In the genomic region with DNA sequence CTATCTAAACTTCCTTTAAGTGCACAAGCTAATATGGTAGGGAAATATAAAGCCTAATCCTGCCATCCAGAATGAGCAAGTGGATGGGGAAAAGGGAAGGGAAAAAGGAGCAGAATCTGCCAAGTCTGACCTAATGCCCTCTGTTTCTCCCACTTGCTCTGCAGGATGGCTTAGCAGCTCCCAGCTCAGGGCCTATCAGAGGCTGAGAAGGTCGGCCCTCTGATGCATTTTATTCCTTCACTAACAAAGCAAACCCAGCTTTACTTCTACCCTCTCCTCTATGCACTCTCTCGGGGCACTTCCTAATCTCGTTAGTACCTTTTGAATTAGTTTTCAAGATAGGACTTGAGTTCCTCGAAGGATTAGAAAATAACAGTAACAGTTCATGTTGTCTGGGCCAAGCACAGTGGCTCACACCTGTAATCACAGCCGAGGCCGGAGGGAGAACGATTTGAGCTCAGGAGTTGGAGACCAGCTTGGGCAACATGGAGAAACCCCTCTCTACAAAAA, we compare ENCODE assay signal across 26 cellular contexts. TPM values are rescaled to one million over a fixed set of nuclear protein-coding genes. Genes with fewer than 3 reads are reported as not detected.
"Had no signal": no experiment of that assay in that cellular context is flagged by ENCODE, and none has a peak within 500 bp of the region (broad histone marks: within the 10 kb centered on the region; RNA-seq: fewer than 3 reads in every experiment).

No MANE protein-coding gene starts in this region.

- H3K4me3 ChIP-seq: coronary artery, dorsolateral prefrontal cortex, gastroesophageal sphincter, mucosa of descending colon, pancreas, tibial artery, upper lobe of left lung, uterus had no signal

- H3K36me3 Mint-ChIP-seq: naive thymus-derived CD8-positive, alpha-beta T cell; stimulated activated memory B cell treated with anti-CD40 and anti-IgM and Interleukin-4, amounts not matched to agents 10 μg/mL and 1 μg/mL and 100 μg/mL, for 72 hours had no signal

- H3K4me3 Mint-ChIP-seq: naive thymus-derived CD8-positive, alpha-beta T cell; stimulated activated memory B cell treated with anti-CD40 and anti-IgM and Interleukin-4, amounts not matched to agents 10 μg/mL and 1 μg/mL and 100 μg/mL, for 72 hours; stimulated activated naive CD8-positive, alpha-beta T cell treated with anti-CD3 and anti-CD28 coated beads, Interleukin-15, Interleukin-2, amounts not matched to agents 100 ng/mL and 50 ng/mL, for 24 hours had no signal

- H3K9me3 Mint-ChIP-seq: stimulated activated naive CD8-positive, alpha-beta T cell treated with anti-CD3 and anti-CD28 coated beads, Interleukin-15, Interleukin-2, amounts not matched to agents 100 ng/mL and 50 ng/mL, for 24 hours had no signal

- H3K27ac ChIP-seq: coronary artery, dorsolateral prefrontal cortex, gastroesophageal sphincter, pancreas, tibial artery, upper lobe of left lung, uterus had no signal

- H3K36me3 ChIP-seq: gastroesophageal sphincter, pancreas, tibial artery, upper lobe of left lung, uterus had no signal

- H3K27me3 ChIP-seq: dorsolateral prefrontal cortex, gastroesophageal sphincter, pancreas, tibial artery, upper lobe of left lung, uterus had no signal

- H3K4me1 Mint-ChIP-seq: naive thymus-derived CD8-positive, alpha-beta T cell; stimulated activated memory B cell treated with anti-CD40 and anti-IgM and Interleukin-4, amounts not matched to agents 10 μg/mL and 1 μg/mL and 100 μg/mL, for 72 hours had no signal

- H3K4me1 ChIP-seq: gastroesophageal sphincter, pancreas, tibial artery, upper lobe of left lung, uterus had no signal

- H3K9me3 ChIP-seq: gastroesophageal sphincter, mucosa of descending colon, pancreas, tibial artery, upper lobe of left lung, uterus had no signal

- H3K27ac Mint-ChIP-seq: naive thymus-derived CD8-positive, alpha-beta T cell; progenitor cell of endocrine pancreas; stimulated activated memory B cell treated with anti-CD40 and anti-IgM and Interleukin-4, amounts not matched to agents 10 μg/mL and 1 μg/mL and 100 μg/mL, for 72 hours; stimulated activated naive CD8-positive, alpha-beta T cell treated with anti-CD3 and anti-CD28 coated beads, Interleukin-15, Interleukin-2, amounts not matched to agents 100 ng/mL and 50 ng/mL, for 24 hours had no signal

- H3K27me3 Mint-ChIP-seq: progenitor cell of endocrine pancreas; stimulated activated memory B cell treated with anti-CD40 and anti-IgM and Interleukin-4, amounts not matched to agents 10 μg/mL and 1 μg/mL and 100 μg/mL, for 72 hours had no signal

- DNase-seq: dorsolateral prefrontal cortex; effector CD8-positive, alpha-beta T cell; foreskin fibroblast; glutamatergic neuron; kidney glomerular epithelial cell; mucosa of descending colon; naive thymus-derived CD8-positive, alpha-beta T cell; nucleus accumbens; pancreas; right cardiac atrium; small intestine; stimulated activated CD4-positive, alpha-beta T cell treated with anti-CD3 and anti-CD28 coated beads, Interleukin-2, amount 100 ng/mL, for 48 hours; tibial artery; upper lobe of left lung; uterus had no signal

- ATAC-seq: esophagus mucosa; gastroesophageal sphincter; mucosa of descending colon; naive thymus-derived CD8-positive, alpha-beta T cell; pancreas; right cardiac atrium; stimulated activated memory B cell treated with anti-CD40 and anti-IgM and Interleukin-4, amounts not matched to agents 10 μg/mL and 1 μg/mL and 100 μg/mL, for 72 hours had no signal

RNA-seq across cellular contexts. Expression of gene OR51V1, which starts 9.9 kb away (rescaled TPM):
- total RNA-seq: chondrocyte; dorsolateral prefrontal cortex; esophagus mucosa; gastroesophageal sphincter; liver; lung microvascular endothelial cell; mucosa of descending colon; naive thymus-derived CD8-positive, alpha-beta T cell; pancreas; progenitor cell of endocrine pancreas; right cardiac atrium; temporal lobe; upper lobe of left lung; uterus had no signal
- polyA plus RNA-seq: liver; naive thymus-derived CD8-positive, alpha-beta T cell; neural cell; pancreas; right cardiac atrium; small intestine had no signal

RNA-seq across cellular contexts. Expression of gene HBB, which starts 16.4 kb away (rescaled TPM):
- total RNA-seq: chondrocyte; lung microvascular endothelial cell; naive thymus-derived CD8-positive, alpha-beta T cell; progenitor cell of endocrine pancreas had no signal
- polyA plus RNA-seq: neural cell had no signal

RNA-seq across cellular contexts. Expression of gene HBD, which starts 23.9 kb away (rescaled TPM):
- total RNA-seq: chondrocyte; esophagus mucosa; gastroesophageal sphincter; lung microvascular endothelial cell; mucosa of descending colon; naive thymus-derived CD8-positive, alpha-beta T cell; progenitor cell of endocrine pancreas; right cardiac atrium; temporal lobe had no signal
- polyA plus RNA-seq: naive thymus-derived CD8-positive, alpha-beta T cell; neural cell; pancreas; right cardiac atrium; small intestine had no signal

RNA-seq across cellular contexts. Expression of gene HBG1, which starts 39.2 kb away (rescaled TPM):
- total RNA-seq: chondrocyte; esophagus mucosa; gastroesophageal sphincter; lung microvascular endothelial cell; mucosa of descending colon; naive thymus-derived CD8-positive, alpha-beta T cell; progenitor cell of endocrine pancreas; right cardiac atrium had no signal
- polyA plus RNA-seq: liver; naive thymus-derived CD8-positive, alpha-beta T cell; neural cell; pancreas; right cardiac atrium; small intestine had no signal

RNA-seq across cellular contexts. Expression of gene HBG2, which starts 44.1 kb away (rescaled TPM):
- total RNA-seq: chondrocyte; esophagus mucosa; gastroesophageal sphincter; lung microvascular endothelial cell; mucosa of descending colon; naive thymus-derived CD8-positive, alpha-beta T cell; progenitor cell of endocrine pancreas had no signal
- polyA plus RNA-seq: naive thymus-derived CD8-positive, alpha-beta T cell; neural cell; pancreas; small intestine had no signal
